In the genomic region with DNA sequence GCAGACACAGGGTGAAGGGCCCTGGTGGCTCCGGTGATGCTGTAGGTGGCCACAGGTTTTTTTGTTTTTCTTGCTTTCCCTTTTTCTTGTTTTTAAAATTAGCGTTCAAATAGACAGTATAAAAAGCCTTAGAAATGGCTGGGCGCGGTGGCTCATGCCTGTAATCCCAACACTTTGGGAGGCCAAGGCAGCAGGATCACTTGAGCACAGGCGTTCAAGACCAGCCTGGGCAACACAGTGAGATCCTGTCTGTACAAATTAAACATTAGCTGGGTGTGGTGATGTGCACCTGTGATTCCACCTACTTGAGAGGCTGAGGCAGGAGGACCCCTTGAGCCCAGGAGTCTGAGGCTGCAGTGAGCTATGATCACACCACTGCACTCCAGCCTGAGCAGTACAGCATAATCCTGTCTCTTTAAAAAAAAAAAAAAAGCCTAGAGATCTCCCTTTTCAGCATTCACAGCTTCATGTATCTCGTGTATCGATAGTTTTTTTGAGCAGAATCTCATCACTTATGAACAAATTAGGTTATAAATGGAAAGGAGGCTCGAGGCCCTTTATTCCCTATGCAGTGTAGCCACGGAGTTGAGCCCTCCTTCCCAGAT, we compare ENCODE assay signal across 15 cellular contexts. TPM values are rescaled to one million over a fixed set of nuclear protein-coding genes. Genes with fewer than 3 reads are reported as not detected.
A peak's percentile ranks its signal among the peaks of the same experiment; 100 is the strongest.
DNase-seq lines count a peak whose midpoint lies in the region; ATAC-seq, FAIRE-seq and TF ChIP-seq lines count a peak whose summit lies in the region.
"Had no signal": no experiment of that assay in that cellular context is flagged by ENCODE, and none has a peak within 500 bp of the region (broad histone marks: within the 10 kb centered on the region; RNA-seq: fewer than 3 reads in every experiment).

No MANE protein-coding gene starts in this region.

- no peaks in the 10 kb centered on the region for H3K36me3 Mint-ChIP-seq in T-helper 17 cell (ENCODE audit: low read depth)
- H3K36me3 Mint-ChIP-seq: CD4-positive, CD25-positive, alpha-beta regulatory T cell had no signal

- WGBS in right cardiac atrium, result 81% methylated on average over 9 of the region's 9 CpGs

- dilution Hi-C loops in endothelial cell of umbilical vein (cut with MboI; ENCODE audit: extremely low pct_ligation_motif_present, low sequenced_read_pairs), result no loop called here

- no peak overlapping the region for H3K27ac Mint-ChIP-seq in T-helper 17 cell
- H3K27ac Mint-ChIP-seq: CD4-positive, CD25-positive, alpha-beta regulatory T cell had no signal

- POLR2A ChIA-PET in endothelial cell of umbilical vein (lab: Charles Lee), result no interaction called here

- H4K20me1 ChIP-seq in endothelial cell of umbilical vein (replicated peaks; ENCODE audit: control insufficient read depth, extremely low read depth, insufficient read depth, low read length), result no peaks in the 10 kb centered on the region

- no peaks in the 10 kb centered on the region for H3K79me2 ChIP-seq in endothelial cell of umbilical vein (ENCODE audit: control insufficient read depth, insufficient read depth, low read length)

- no peak overlapping the region for H3K4me3 ChIP-seq in cardiac muscle cell
- H3K4me3 ChIP-seq in right cardiac atrium (ENCODE audit: low read length), result no peak overlapping the region
- H3K4me3 ChIP-seq in endothelial cell of umbilical vein (replicated peaks in 1 of 3; ENCODE audit: insufficient read depth in 1 of 3, low read depth in 1 of 3, low read length in 3 of 3), result no peak overlapping the region

- no peak for TF ChIP-seq POLR2A in endothelial cell of umbilical vein (IDR thresholded peaks at IDR 0.05; ENCODE audit: low read depth, low read length)

- no peaks in the 10 kb centered on the region for H3K9me1 ChIP-seq in endothelial cell of umbilical vein (replicated peaks; ENCODE audit: control insufficient read depth, extremely low read depth, insufficient read depth, low read length)

- intact Hi-C loops in right cardiac atrium (cut with DNase I) (no loop called here), endothelial cell of umbilical vein (cut with micrococcal nuclease) (no loop called here)

- CTCF ChIA-PET in endothelial cell of umbilical vein (lab: Charles Lee), result no interaction called here

- no peak overlapping the region for H2AFZ ChIP-seq in endothelial cell of umbilical vein (ENCODE audit: low read depth, low read length)

- DNase-seq in cardiac muscle cell (ENCODE audit: low read depth in 1 of 2, low spot score in 1 of 2) (no peak), right cardiac atrium (no peak), OCI-M1 (lab: John Stamatoyannopoulos, UW) (peak; percentile 42), endothelial cell of umbilical vein (ENCODE audit: low read depth, low spot score) (no peak), urothelium cell line (ENCODE audit: low spot score) (no peak), T-helper 17 cell (no peak)
- DNase-seq in stimulated activated CD8-positive, alpha-beta memory T cell treated with anti-CD3 and anti-CD28 coated beads, Interleukin-4, amount 100 ng/mL, for 48 hours, result no peak
- DNase-seq: CD4-positive, CD25-positive, alpha-beta regulatory T cell; DMS79; NCI-H1417 treated with DMSO at 0.1 percent for 48 hours; NCI-H2029; NCI-H510A had no signal

- no peaks in the 10 kb centered on the region for H3K27me3 ChIP-seq in cardiac muscle cell
- H3K27me3 ChIP-seq in right cardiac atrium (ENCODE audit: control insufficient read depth, insufficient read depth), result no peaks in the 10 kb centered on the region
- peaks cover 0 to 4% of the 10 kb centered on the region in 2 experiments for H3K27me3 ChIP-seq in endothelial cell of umbilical vein (ENCODE audit: control insufficient read depth in 2 of 2, insufficient read depth in 2 of 2, low read length in 2 of 2)

- H3K4me1 Mint-ChIP-seq in T-helper 17 cell, result peaks cover 8% of the 10 kb centered on the region

- H3K9ac ChIP-seq in endothelial cell of umbilical vein (replicated peaks; ENCODE audit: extremely low read depth, insufficient read depth, low read length), result no peak overlapping the region

- H3K27me3 Mint-ChIP-seq in T-helper 17 cell, result no peaks in the 10 kb centered on the region
- H3K27me3 Mint-ChIP-seq: CD4-positive, CD25-positive, alpha-beta regulatory T cell had no signal

- H3K27ac ChIP-seq in cardiac muscle cell, result peak overlapping the region; percentile 99
- H3K27ac ChIP-seq in right cardiac atrium (ENCODE audit: low read length), result no peak overlapping the region
- no peak overlapping the region for H3K27ac ChIP-seq in endothelial cell of umbilical vein (ENCODE audit: insufficient read depth, low read depth, low read length)
- H3K27ac ChIP-seq: RWPE1 had no signal

- H3K36me3 ChIP-seq in cardiac muscle cell, result no peaks in the 10 kb centered on the region
- H3K36me3 ChIP-seq in endothelial cell of umbilical vein (ENCODE audit: control insufficient read depth in 2 of 2, extremely low read depth in 1 of 2, insufficient read depth in 2 of 2, low read length in 2 of 2), result no peaks in the 10 kb centered on the region

- no peak overlapping the region for H3K4me2 ChIP-seq in endothelial cell of umbilical vein (ENCODE audit: insufficient read depth, low read length)

- FAIRE-seq in endothelial cell of umbilical vein (lab: Jason Lieb, UNC) (peak; percentile 15), urothelium cell line (lab: Jason Lieb, UNC) (peak; percentile 17)
- FAIRE-seq: G401.6 had no signal

- TF ChIP-seq CTCF in cardiac muscle cell (IDR thresholded peaks at IDR 0.05; ENCODE audit: low read depth, low read length) (no peak), endothelial cell of umbilical vein (IDR thresholded peaks at IDR 0.05; ENCODE audit: extremely low read depth in 1 of 2, insufficient read depth in 1 of 2, low read depth in 1 of 2, low read length in 2 of 2) (no peak)

- peaks cover 74% of the 10 kb centered on the region for H3K4me1 ChIP-seq in cardiac muscle cell (ENCODE audit: low read depth)
- peaks cover 7% of the 10 kb centered on the region for H3K4me1 ChIP-seq in right cardiac atrium (ENCODE audit: control insufficient read depth, insufficient read depth, low read length)
- no peaks in the 10 kb centered on the region for H3K4me1 ChIP-seq in endothelial cell of umbilical vein (ENCODE audit: control insufficient read depth, extremely low read depth, insufficient read depth, low read length)

- ATAC-seq in right cardiac atrium, result no peak
- ATAC-seq in HG02981 (IDR thresholded peaks at IDR 0.05; ENCODE audit: unreplicated experiment), result no peak
- no peak for ATAC-seq in T-helper 17 cell

- no TSS peak for BruUV-seq in endothelial cell of umbilical vein (replicated peaks; lab: Mats Ljungman, UMichigan)

- no peak overlapping the region for H3K4me3 Mint-ChIP-seq in T-helper 17 cell
- H3K4me3 Mint-ChIP-seq: CD4-positive, CD25-positive, alpha-beta regulatory T cell had no signal

- H3K9me3 ChIP-seq in cardiac muscle cell (ENCODE audit: low read depth) (no peaks in the 10 kb centered on the region), right cardiac atrium (ENCODE audit: control insufficient read depth, low read length) (no peaks in the 10 kb centered on the region), endothelial cell of umbilical vein (replicated peaks; ENCODE audit: control insufficient read depth, insufficient read depth, low read length) (no peaks in the 10 kb centered on the region), T-helper 17 cell (ENCODE audit: control insufficient read depth, low read length, poor library complexity, severe bottlenecking) (no peaks in the 10 kb centered on the region)

TF ChIP-seq in endothelial cell of umbilical vein, 7 proteins besides CTCF, POLR2A, EP300 and RAD21:
- TF ChIP-seq FOS (IDR thresholded peaks at IDR 0.05; ENCODE audit: borderline replicate concordance, insufficient read depth, low read length), result no peak
- no peak for TF ChIP-seq POLR2AphosphoS5 (IDR thresholded peaks at IDR 0.05; ENCODE audit: insufficient read depth, low read depth, low read length)

RNA-seq across cellular contexts. Expression of a gene that starts 50.7 kb away (rescaled TPM):
- total RNA-seq in cardiac muscle cell, result 75.9 and 134 TPM in 2 replicates
- polyA plus RNA-seq in cardiac muscle cell, result 96.8 and 116 TPM in 2 replicates
- total RNA-seq in right cardiac atrium, result 1 to 10 TPM; 6.4 to 8.4 (median 7.3) TPM
- polyA plus RNA-seq in right cardiac atrium, result 3.8 TPM
- total RNA-seq in endothelial cell of umbilical vein, result 11.3 and 13.4 TPM in 2 replicates
- polyA plus RNA-seq in endothelial cell of umbilical vein, result 9.3 and 9.4 TPM in 2 replicates
- polyA plus RNA-seq in endothelial cell of umbilical vein (2011; cell fraction: cytosol; rRNA removed), result 4.7 and 6.3 TPM in 2 replicates
- 8.5 and 9.5 TPM in 2 replicates for polyA plus RNA-seq in endothelial cell of umbilical vein (2011; cell fraction: nucleus; rRNA removed)
- polyA plus RNA-seq in endothelial cell of umbilical vein (2012), result 2.9 and 4.4 TPM in 2 replicates
- 2.5 and 3.4 TPM in 2 replicates for polyA minus RNA-seq in endothelial cell of umbilical vein
- polyA minus RNA-seq in endothelial cell of umbilical vein (2011; cell fraction: cytosol; rRNA and poly(A)+ RNA removed), result not detected
- polyA minus RNA-seq in endothelial cell of umbilical vein (2011; cell fraction: nucleus; rRNA and poly(A)+ RNA removed), result 2.4 and 4.4 TPM in 2 replicates
- total RNA-seq in T-helper 17 cell, result 1 to 10 TPM; 5.8 to 9.9 TPM
